26 cellular contexts compared by ENCODE assay signal in the genomic region with DNA sequence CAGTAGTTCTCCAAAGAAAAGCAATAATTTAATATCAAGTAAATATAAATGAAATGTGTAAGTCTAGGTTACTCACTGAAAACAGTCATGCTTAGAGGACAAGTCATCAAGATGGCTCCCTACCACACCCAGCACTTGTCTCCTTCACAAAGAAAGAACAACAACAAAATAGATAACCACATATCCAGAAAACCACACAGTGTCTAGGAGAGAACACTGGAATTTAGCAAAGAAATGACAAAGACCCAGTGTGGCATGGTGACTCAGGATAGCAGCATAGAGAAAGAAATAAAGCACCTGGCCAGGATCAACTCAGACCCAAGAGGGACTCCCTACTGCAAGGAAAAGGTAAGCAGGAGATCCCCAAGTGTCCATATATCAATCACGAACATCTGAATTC.
"Had no signal": no experiment of that assay in that cellular context is flagged by ENCODE, and none has a peak within 500 bp of the region (broad histone marks: within the 10 kb centered on the region; RNA-seq: fewer than 3 reads in every experiment).

No MANE protein-coding gene starts in this region.

- H3K4me2 ChIP-seq: smooth muscle cell had no signal

- H3K27ac ChIP-seq: left lung, pancreas, prostate gland, sigmoid colon, tibial nerve, vagina had no signal

- H3K27me3 ChIP-seq: left lung, pancreas, sigmoid colon, tibial nerve, vagina had no signal

- DNase-seq: hippocampal formation; kidney; left colon; left lung; midbrain; mucosa of descending colon; naive thymus-derived CD8-positive, alpha-beta T cell; nucleus accumbens; pancreas; posterior cingulate gyrus; retina; right cardiac atrium; sigmoid colon; stimulated activated CD4-positive, alpha-beta T cell treated with anti-CD3 and anti-CD28 coated beads, Interleukin-1b, Interleukin-23, amount 100 ng/mL, for 48 hours; stimulated activated CD4-positive, alpha-beta T cell treated with anti-CD3 and anti-CD28 coated beads, Interleukin-2, amount 100 ng/mL, for 48 hours; stimulated activated CD4-positive, alpha-beta T cell treated with anti-CD3 and anti-CD28 coated beads, Interleukin-4, amount 100 ng/mL, for 4 hours; stimulated activated CD8-positive, alpha-beta memory T cell treated with anti-CD3 and anti-CD28 coated beads, Interleukin-4, amount 100 ng/mL, for 48 hours; stimulated activated naive CD4-positive, alpha-beta T cell treated with Interleukin-2 at 50 U/mL for 16 hours; stimulated activated naive CD8-positive, alpha-beta T cell treated with anti-CD3 and anti-CD28 coated beads, Interleukin-15, amount 100 ng/mL, for 72 hours; substantia nigra had no signal

- H3K36me3 ChIP-seq: left lung, pancreas, prostate gland, sigmoid colon, tibial nerve, vagina had no signal

- H3K9me3 ChIP-seq: mucosa of descending colon, prostate gland, vagina had no signal

- H3K4me3 ChIP-seq: left lung, lung, mucosa of descending colon, pancreas, prostate gland, sigmoid colon, smooth muscle cell, tibial nerve, vagina had no signal

- H3K4me1 ChIP-seq: left lung, pancreas, prostate gland, sigmoid colon, tibial nerve, vagina had no signal

- ATAC-seq: left colon; left lung; mucosa of descending colon; naive thymus-derived CD8-positive, alpha-beta T cell; pancreas; right cardiac atrium; stimulated activated memory B cell treated with anti-CD40 and anti-IgM and Interleukin-4, amounts not matched to agents 10 μg/mL and 1 μg/mL and 100 μg/mL, for 72 hours; stimulated activated naive CD8-positive, alpha-beta T cell treated with anti-CD3 and anti-CD28 coated beads, Interleukin-15, amount 100 ng/mL, for 72 hours had no signal
